In the genomic region with DNA sequence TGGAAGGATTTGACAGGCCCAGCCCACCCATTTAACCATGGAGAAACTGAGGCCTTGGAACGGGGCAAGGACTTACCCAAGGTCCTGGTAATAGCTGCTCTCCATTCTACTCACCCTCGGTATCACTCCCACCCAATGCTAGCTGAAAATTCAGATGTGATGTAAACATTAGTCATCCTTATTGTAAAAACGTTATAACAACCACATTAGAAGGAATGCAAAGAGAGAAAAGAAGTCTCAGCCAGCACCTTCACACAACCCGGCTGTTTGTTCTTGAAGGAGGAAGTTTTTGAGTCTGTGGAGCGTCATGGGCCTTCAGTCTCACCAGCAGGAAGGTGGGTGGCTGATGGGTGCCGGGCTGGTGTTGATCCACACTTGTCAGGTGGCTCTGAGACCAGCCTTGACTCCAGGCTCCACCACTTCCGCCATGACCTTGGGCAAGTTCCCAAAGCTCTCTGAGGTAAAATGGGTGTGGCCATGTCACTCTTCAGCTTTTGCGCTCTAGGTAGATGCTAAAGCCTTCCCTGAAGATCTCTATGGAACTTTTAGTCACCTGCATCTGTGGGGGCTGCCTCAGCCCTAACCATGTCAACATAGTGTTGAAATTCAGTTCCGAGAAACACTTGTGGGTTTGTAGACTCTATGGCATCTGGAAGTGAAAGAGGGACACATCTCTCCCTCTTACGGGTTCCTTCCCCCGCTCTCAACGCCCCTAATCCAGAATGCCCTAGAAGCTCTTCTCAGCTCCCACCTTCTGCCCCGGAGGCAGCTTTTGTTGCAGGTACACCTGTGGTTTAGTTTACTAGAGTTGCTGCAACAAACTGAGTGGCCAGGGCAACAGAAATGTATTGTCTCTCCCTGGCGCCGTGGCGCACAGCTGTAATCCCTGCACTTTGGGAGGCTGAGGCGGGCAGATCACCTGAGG, we compare ENCODE assay signal across 8 cellular contexts. TPM values are rescaled to one million over a fixed set of nuclear protein-coding genes. Genes with fewer than 3 reads are reported as not detected.
DNase-seq lines count a peak whose midpoint lies in the region; ATAC-seq, FAIRE-seq and TF ChIP-seq lines count a peak whose summit lies in the region.

No MANE protein-coding gene starts in this region.

- H3K4me2 ChIP-seq in HepG2 (ENCODE audit: low read depth, low read length): no peak overlapping the region

- peaks cover 84% of the 10 kb centered on the region for H3K36me3 Mint-ChIP-seq in activated T-helper 2 cell treated with anti-CD3 and anti-CD28 coated beads, Interferon-gamma antibody, Interleukin-2, Interleukin-4, amounts not matched to agents 10 μg/mL and 5 μg/mL and 100 μg/mL, durations not matched to agents 14 hours and 24 hours and 36 hours (ENCODE audit: low read depth)
- H3K36me3 Mint-ChIP-seq in naive B cell: no peaks in the 10 kb centered on the region

- H3K79me2 ChIP-seq in HepG2 (ENCODE audit: insufficient read depth, low read length): no peaks in the 10 kb centered on the region

- H3K27ac Mint-ChIP-seq in activated T-helper 2 cell treated with anti-CD3 and anti-CD28 coated beads, Interferon-gamma antibody, Interleukin-2, Interleukin-4, amounts not matched to agents 10 μg/mL and 5 μg/mL and 100 μg/mL, durations not matched to agents 14 hours and 24 hours and 36 hours: peak overlapping the region; percentile 94
- H3K27ac Mint-ChIP-seq in naive B cell: peak overlapping the region; percentile 81 to 91 (median 87)

- no peaks in the 10 kb centered on the region for H4K20me1 ChIP-seq in HepG2 (ENCODE audit: insufficient read depth, low read length)

- H3K27me3 Mint-ChIP-seq in activated T-helper 2 cell treated with anti-CD3 and anti-CD28 coated beads, Interferon-gamma antibody, Interleukin-2, Interleukin-4, amounts not matched to agents 10 μg/mL and 5 μg/mL and 100 μg/mL, durations not matched to agents 14 hours and 24 hours and 36 hours (ENCODE audit: low read depth): no peaks in the 10 kb centered on the region
- H3K27me3 Mint-ChIP-seq in naive B cell: no peaks in the 10 kb centered on the region

- TF ChIP-seq CTCF in right lobe of liver (IDR thresholded peaks at IDR 0.05) (no peak), HepG2 (CRISPR knock-in tag; IDR thresholded peaks at IDR 0.05) (no peak), gastrocnemius medialis (IDR thresholded peaks at IDR 0.05 in 4 of 5, conservative IDR thresholded peaks at IDR 0.05 in 1 of 5) (no peak)

- H3K4me3 Mint-ChIP-seq in activated T-helper 2 cell treated with anti-CD3 and anti-CD28 coated beads, Interferon-gamma antibody, Interleukin-2, Interleukin-4, amounts not matched to agents 10 μg/mL and 5 μg/mL and 100 μg/mL, durations not matched to agents 14 hours and 24 hours and 36 hours (ENCODE audit: low read depth): peak overlapping the region; percentile 83
- H3K4me3 Mint-ChIP-seq in naive B cell: peak overlapping the region in 7 of 8 donors; percentile 32 to 82 (median 60)

- H3K4me1 ChIP-seq in right lobe of liver: no peaks in the 10 kb centered on the region
- no peaks in the 10 kb centered on the region for H3K4me1 ChIP-seq in HepG2 (ENCODE audit: insufficient read depth, low read length)
- H3K4me1 ChIP-seq in gastrocnemius medialis: no peaks in the 10 kb centered on the region

- in situ Hi-C loops in HepG2 (cut with HindIII; ENCODE audit: extremely low pct_ligation_motif_present, low pct_unique_long_range_greater_than_20kb): no loop called here
- in situ Hi-C loops in gastrocnemius medialis (cut with MboI; ENCODE audit: low sequenced_read_pairs in 4 of 4): loop anchor here in 1 of 4 donors (25.0 kb wide), 1 partner anchor 101 kb away; no protein-coding TSS in a partner anchor

- POLR2A ChIA-PET in HepG2 (lab: Yijun Ruan, JAX): no interaction called here

- H3K9ac ChIP-seq in HepG2 (ENCODE audit: insufficient read depth, low read depth, low read length): no peak overlapping the region

- CTCF ChIA-PET in HepG2 (lab: Yijun Ruan, JAX; ENCODE audit: low intra/inter-chr PET ratio, low total read pairs): no interaction called here

- no peak for TF ChIP-seq RAD21 in HepG2 (CRISPR knock-in tag; IDR thresholded peaks at IDR 0.05)

- H3K27ac ChIP-seq in right lobe of liver (no peak overlapping the region), HepG2 (ENCODE audit: extremely low read length, insufficient read depth, low read length) (no peak overlapping the region), gastrocnemius medialis (no peak overlapping the region)

- H3K9me3 ChIP-seq in right lobe of liver (no peaks in the 10 kb centered on the region), HepG2 (ENCODE audit: low read length) (no peaks in the 10 kb centered on the region), gastrocnemius medialis (no peaks in the 10 kb centered on the region)

- peak; percentile 21 to 36 (median 30) for ATAC-seq in right lobe of liver
- no peak for ATAC-seq in HepG2
- peak; percentile 83 to 86 for ATAC-seq in naive B cell (ENCODE audit: low read depth in 2 of 2)
- ATAC-seq in gastrocnemius medialis: no peak
- no peak for ATAC-seq in HG02970 (IDR thresholded peaks at IDR 0.05; ENCODE audit: low FRiP score, unreplicated experiment)

- intact Hi-C loops in right lobe of liver (cut with DNase I) (loop anchor here in 1 of 2 donors (10.0 kb wide), 1 partner anchor 139 kb away; no protein-coding TSS in a partner anchor), HepG2 (cut with micrococcal nuclease; ENCODE audit: unreplicated experiment) (no loop called here), gastrocnemius medialis (cut with DNase I; ENCODE audit: low total_unique reads) (no loop called here)
- intact Hi-C loops in activated T-helper 2 cell treated with anti-CD3 and anti-CD28 coated beads, Interferon-gamma antibody, Interleukin-2, Interleukin-4, amounts not matched to agents 10 μg/mL and 5 μg/mL and 100 μg/mL, durations not matched to agents 14 hours and 24 hours and 36 hours (cut with micrococcal nuclease): loop anchor here (1.0 to 2.0 kb wide), 7 partner anchors 8 to 831 kb away; a partner anchor contains a TSS

- TF ChIP-seq EP300 in HepG2 (IDR thresholded peaks at IDR 0.05; ENCODE audit: low read depth in 2 of 2, low read length in 2 of 2): no peak
- TF ChIP-seq EP300 in HepG2 (CRISPR knock-in tag; IDR thresholded peaks at IDR 0.05; ENCODE audit: borderline replicate concordance): no peak

- H3K4me3 ChIP-seq in right lobe of liver (no peak overlapping the region), HepG2 (replicated peaks in 1 of 3; ENCODE audit: insufficient read depth in 1 of 3, low read depth in 2 of 3, low read length in 3 of 3) (no peak overlapping the region), gastrocnemius medialis (no peak overlapping the region)

- H2AFZ ChIP-seq in HepG2 (ENCODE audit: low read length): no peak overlapping the region

- H3K27me3 ChIP-seq in right lobe of liver: no peaks in the 10 kb centered on the region
- peaks cover 1 to 71% of the 10 kb centered on the region in 2 experiments; a peak in 4 of 5 replicates for H3K27me3 ChIP-seq in HepG2 (ENCODE audit: control insufficient read depth in 1 of 2, insufficient read depth in 2 of 2, low read length in 2 of 2)
- no peaks in the 10 kb centered on the region for H3K27me3 ChIP-seq in gastrocnemius medialis

- H3K36me3 ChIP-seq in right lobe of liver (no peaks in the 10 kb centered on the region), HepG2 (replicated peaks in 1 of 2; ENCODE audit: control insufficient read depth in 1 of 2, insufficient read depth in 2 of 2, low read length in 2 of 2) (no peaks in the 10 kb centered on the region), gastrocnemius medialis (no peaks in the 10 kb centered on the region)

- DNase-seq in right lobe of liver (no peak), HepG2 (ENCODE audit: low spot score) (no peak), naive B cell (peak; percentile 53), D341Med (ENCODE audit: low spot score) (no peak), gastrocnemius medialis (no peak), 8988T (no peak)
- peak; percentile 82 for DNase-seq in activated T-helper 2 cell treated with anti-CD3 and anti-CD28 coated beads, Interferon-gamma antibody, Interleukin-2, Interleukin-4, amounts not matched to agents 10 μg/mL and 5 μg/mL and 100 μg/mL, durations not matched to agents 14 hours and 24 hours and 36 hours (ENCODE audit: low spot score)

- no peaks in the 10 kb centered on the region for H3K9me3 Mint-ChIP-seq in activated T-helper 2 cell treated with anti-CD3 and anti-CD28 coated beads, Interferon-gamma antibody, Interleukin-2, Interleukin-4, amounts not matched to agents 10 μg/mL and 5 μg/mL and 100 μg/mL, durations not matched to agents 14 hours and 24 hours and 36 hours
- no peaks in the 10 kb centered on the region for H3K9me3 Mint-ChIP-seq in naive B cell

- 60% methylated on average over 15 of the region's 17 CpGs for WGBS in right lobe of liver (ENCODE audit: insufficient coverage, low coverage, low lambda C conversion rate, missing lambda C conversion rate)
- whole genome bisulfite sequencing in HepG2 (ENCODE audit: low lambda C conversion rate): 35% methylated on average over 15 of the region's 17 CpGs

- no TSS peak for BruUV-seq in HepG2 (replicated peaks; lab: Mats Ljungman, UMichigan)

- FAIRE-seq in HepG2 (lab: Jason Lieb, UNC): no peak

- TF ChIP-seq POLR2A in right lobe of liver (IDR thresholded peaks at IDR 0.05) (no peak), HepG2 (IDR thresholded peaks at IDR 0.05; ENCODE audit: insufficient read depth in 1 of 2, low read depth in 2 of 2, low read length in 2 of 2) (no peak), gastrocnemius medialis (IDR thresholded peaks at IDR 0.05) (no peak)

- peaks cover 86% of the 10 kb centered on the region for H3K4me1 Mint-ChIP-seq in activated T-helper 2 cell treated with anti-CD3 and anti-CD28 coated beads, Interferon-gamma antibody, Interleukin-2, Interleukin-4, amounts not matched to agents 10 μg/mL and 5 μg/mL and 100 μg/mL, durations not matched to agents 14 hours and 24 hours and 36 hours (ENCODE audit: low read depth)
- peaks cover 35 to 75% (median 36%) of the 10 kb centered on the region in 3 donors for H3K4me1 Mint-ChIP-seq in naive B cell

RNA-seq across cellular contexts. Expression of a gene that starts 14.8 kb away (rescaled TPM):
- 1 to 10 TPM in 1 of 6 experiments, under 1 TPM in 5; 0.29 to 2.4 (median 0.52) TPM for total RNA-seq in right lobe of liver
- total RNA-seq in HepG2 (2016; rRNA removed; fragmentation: Illumina TruSeq; extraction: Trizol): not detected in 2 replicates
- not detected in 2 replicates for total RNA-seq in HepG2 (2016; cell fraction: cytosol; rRNA removed; fragmentation: Illumina TruSeq; extraction: Trizol; ENCODE audit: low read depth)
- not detected in 2 replicates for total RNA-seq in HepG2 (2016; cell fraction: insoluble cytoplasmic fraction; rRNA removed; fragmentation: Illumina TruSeq; extraction: Trizol)
- total RNA-seq in HepG2 (2016; cell fraction: membrane; rRNA removed; fragmentation: Illumina TruSeq; extraction: Trizol): not detected in 2 replicates
- not detected in 2 replicates for total RNA-seq in HepG2 (2016; cell fraction: nucleus; rRNA removed; fragmentation: Illumina TruSeq; extraction: Trizol)
- polyA plus RNA-seq in HepG2 (2011; rRNA removed): not detected in 2 replicates
- polyA plus RNA-seq in HepG2 (2011; cell fraction: cytosol; rRNA removed): not detected in 2 replicates
- polyA plus RNA-seq in HepG2 (2011; cell fraction: nucleus; rRNA removed): not detected in 2 replicates
- not detected in 2 replicates for polyA plus RNA-seq in HepG2 (2012)
- not detected in 2 replicates for polyA plus RNA-seq in HepG2 (2016; cell fraction: cytosol; fragmentation: Illumina TruSeq; extraction: Trizol; ENCODE audit: low read depth)
- polyA plus RNA-seq in HepG2 (2016; cell fraction: insoluble cytoplasmic fraction; fragmentation: Illumina TruSeq; extraction: Trizol; ENCODE audit: low read depth): not detected in 2 replicates
- polyA plus RNA-seq in HepG2 (2016; cell fraction: membrane; fragmentation: Illumina TruSeq; extraction: Trizol; ENCODE audit: low read depth): not detected in 2 replicates
- not detected in 2 replicates for polyA plus RNA-seq in HepG2 (2016; cell fraction: nucleus; fragmentation: Illumina TruSeq; extraction: Trizol; ENCODE audit: insufficient read depth, low read depth)
- not detected in 2 replicates for polyA minus RNA-seq in HepG2 (2011; rRNA and poly(A)+ RNA removed; ENCODE audit: low replicate concordance)
- polyA minus RNA-seq in HepG2 (2011; cell fraction: cytosol; rRNA and poly(A)+ RNA removed): not detected in 2 replicates
- polyA minus RNA-seq in HepG2 (2011; cell fraction: nucleus; rRNA and poly(A)+ RNA removed): not detected in 2 replicates
- total RNA-seq in activated T-helper 2 cell treated with anti-CD3 and anti-CD28 coated beads, Interferon-gamma antibody, Interleukin-2, Interleukin-4, amounts not matched to agents 10 μg/mL and 5 μg/mL and 100 μg/mL, durations not matched to agents 14 hours and 24 hours and 36 hours: 308 and 327 TPM in 2 replicates
- 10 to 100 TPM in 4 of 6 donors, 1 to 10 TPM in 2; 6.4 to 25.2 (median 10.8) TPM for polyA plus RNA-seq in naive B cell (ENCODE audit: low read depth in 6 of 6)
- total RNA-seq in gastrocnemius medialis: under 1 TPM in 2 of 4 donors, not detected in 2; 0.16 to 0.25 TPM

RNA-seq across cellular contexts. Expression of a gene that starts 34.3 kb away (rescaled TPM):
- total RNA-seq in right lobe of liver (10 to 100 TPM in 3 of 6 experiments, 1 to 10 TPM in 3; 7.2 to 22.2 (median 9.2) TPM), HepG2 (2016; rRNA removed; fragmentation: Illumina TruSeq; extraction: Trizol) (0.58 and 0.77 TPM in 2 replicates), gastrocnemius medialis (1 to 10 TPM; 2.8 to 6.9 (median 6.0) TPM)
- total RNA-seq in HepG2 (2016; cell fraction: cytosol; rRNA removed; fragmentation: Illumina TruSeq; extraction: Trizol; ENCODE audit: low read depth): 0.09 TPM in 1 of 2 replicates, not detected in the other
- 0.49 and 1.1 TPM in 2 replicates for total RNA-seq in HepG2 (2016; cell fraction: insoluble cytoplasmic fraction; rRNA removed; fragmentation: Illumina TruSeq; extraction: Trizol)
- total RNA-seq in HepG2 (2016; cell fraction: membrane; rRNA removed; fragmentation: Illumina TruSeq; extraction: Trizol): 0.49 and 1.1 TPM in 2 replicates
- 1.8 and 2.8 TPM in 2 replicates for total RNA-seq in HepG2 (2016; cell fraction: nucleus; rRNA removed; fragmentation: Illumina TruSeq; extraction: Trizol)
- polyA plus RNA-seq in HepG2 (2011; rRNA removed) (0.45 and 1.1 TPM in 2 replicates), naive B cell (ENCODE audit: low read depth in 6 of 6) (10 to 100 TPM in 5 of 6 donors, 1 to 10 TPM in 1; 7.0 to 18.1 (median 15.9) TPM)
- polyA plus RNA-seq in HepG2 (2011; cell fraction: cytosol; rRNA removed): 0.23 and 0.60 TPM in 2 replicates
- polyA plus RNA-seq in HepG2 (2011; cell fraction: nucleus; rRNA removed): 0.97 and 1.0 TPM in 2 replicates
- 0.27 TPM in 1 of 2 replicates, not detected in the other for polyA plus RNA-seq in HepG2 (2012)
- 0.18 and 0.51 TPM in 2 replicates for polyA plus RNA-seq in HepG2 (2016; cell fraction: cytosol; fragmentation: Illumina TruSeq; extraction: Trizol; ENCODE audit: low read depth)
- polyA plus RNA-seq in HepG2 (2016; cell fraction: insoluble cytoplasmic fraction; fragmentation: Illumina TruSeq; extraction: Trizol; ENCODE audit: low read depth): 0.53 and 0.84 TPM in 2 replicates
- 0.44 and 0.58 TPM in 2 replicates for polyA plus RNA-seq in HepG2 (2016; cell fraction: membrane; fragmentation: Illumina TruSeq; extraction: Trizol; ENCODE audit: low read depth)
- 1.3 TPM in 1 of 2 replicates, not detected in the other for polyA plus RNA-seq in HepG2 (2016; cell fraction: nucleus; fragmentation: Illumina TruSeq; extraction: Trizol; ENCODE audit: insufficient read depth, low read depth)
- 1.4 and 4.0 TPM in 2 replicates for polyA minus RNA-seq in HepG2 (2011; rRNA and poly(A)+ RNA removed; ENCODE audit: low replicate concordance)
- 0.97 and 1.5 TPM in 2 replicates for polyA minus RNA-seq in HepG2 (2011; cell fraction: cytosol; rRNA and poly(A)+ RNA removed)
- polyA minus RNA-seq in HepG2 (2011; cell fraction: nucleus; rRNA and poly(A)+ RNA removed): 1.5 and 1.6 TPM in 2 replicates
- total RNA-seq in activated T-helper 2 cell treated with anti-CD3 and anti-CD28 coated beads, Interferon-gamma antibody, Interleukin-2, Interleukin-4, amounts not matched to agents 10 μg/mL and 5 μg/mL and 100 μg/mL, durations not matched to agents 14 hours and 24 hours and 36 hours: 2.1 and 2.2 TPM in 2 replicates

Comparison
In these comparisons a context has a peak if more than half of its experiments do, and no peak if none do; other contexts are left out.
1. ATAC-seq: peak in right lobe of liver (4 of 4) and naive B cell (2 of 2); none in HepG2 (single experiment), gastrocnemius medialis (0 of 2) and HG02970 (single experiment).
2. DNase-seq: peak in activated T-helper 2 cell treated with anti-CD3 and anti-CD28 coated beads, Interferon-gamma antibody, Interleukin-2, Interleukin-4, amounts not matched to agents 10 μg/mL and 5 μg/mL and 100 μg/mL, durations not matched to agents 14 hours and 24 hours and 36 hours (single experiment) and naive B cell (single experiment); none in right lobe of liver (0 of 3), HepG2 (single experiment), D341Med (single experiment), gastrocnemius medialis (0 of 2) and 8988T (single experiment).
3. RNA of a gene that starts 14.8 kb away (total RNA-seq): 308 to 327 TPM in activated T-helper 2 cell treated with anti-CD3 and anti-CD28 coated beads, Interferon-gamma antibody, Interleukin-2, Interleukin-4, amounts not matched to agents 10 μg/mL and 5 μg/mL and 100 μg/mL, durations not matched to agents 14 hours and 24 hours and 36 hours; 0.29 to 2.4 TPM in right lobe of liver, 0.16 to 0.25 TPM in gastrocnemius medialis and not detected in HepG2; every median in the first group is over 10 times any median in the second.